1 cellular context compared by ENCODE assay signal in the genomic region with DNA sequence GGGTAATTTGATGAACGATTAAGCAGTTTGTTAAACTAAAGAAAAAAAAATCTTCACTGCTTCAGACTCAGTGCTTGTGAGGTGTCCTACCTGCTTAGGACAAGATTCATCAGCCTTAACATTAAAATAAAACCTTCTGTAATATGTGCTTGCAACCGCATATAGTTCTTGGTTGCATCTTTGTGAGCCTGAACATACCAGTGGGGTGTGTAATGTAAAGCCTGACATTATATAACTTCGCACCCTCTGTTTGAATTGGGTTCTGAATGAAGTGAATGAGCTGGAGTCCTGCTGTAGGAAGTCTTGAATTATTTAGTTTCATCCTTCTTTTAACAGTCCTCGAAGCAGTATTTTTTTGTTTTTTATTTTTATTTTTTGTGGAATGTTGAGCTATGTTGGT.
TF ChIP-seq lines count a peak whose summit lies in the region.

No MANE protein-coding gene starts in this region.

TF ChIP-seq in A549, 52 proteins besides CTCF, POLR2A, EP300 and RAD21 (continued from another document):
- no peak for TF ChIP-seq REST (IDR thresholded peaks at IDR 0.05)
